8 cellular contexts compared by ENCODE assay signal in genomic region chr7:66043681-66044497, GRCh38. TPM values are rescaled to one million over a fixed set of nuclear protein-coding genes. Genes with fewer than 3 reads are reported as not detected.
DNase-seq lines count a peak whose midpoint lies in the region; ATAC-seq and TF ChIP-seq lines count a peak whose summit lies in the region.

No MANE protein-coding gene starts in this region.

- H2AFZ ChIP-seq in mammary epithelial cell (ENCODE audit: low read depth, low read length), result peak overlapping the region; percentile 100

- H3K9me3 ChIP-seq in NT2/D1 (ENCODE audit: insufficient read depth, low read length) (no peaks in the 10 kb centered on the region), mammary epithelial cell (replicated peaks; ENCODE audit: insufficient read depth, low read length) (no peaks in the 10 kb centered on the region)

- H3K4me1 Mint-ChIP-seq in type B pancreatic cell (ENCODE audit: unreplicated experiment), result no peaks in the 10 kb centered on the region

- H3K27me3 ChIP-seq in NT2/D1 (ENCODE audit: insufficient read depth, insufficient read length), result peaks cover 10% of the 10 kb centered on the region
- no peaks in the 10 kb centered on the region for H3K27me3 ChIP-seq in mammary epithelial cell (ENCODE audit: insufficient read depth, low read length)

- H3K9ac ChIP-seq in NT2/D1 (ENCODE audit: insufficient read length, low read depth) (peak overlapping the region; percentile 62), mammary epithelial cell (ENCODE audit: insufficient read depth, low read length) (peak overlapping the region; percentile 13)

- dilution Hi-C loops in mammary epithelial cell (cut with HindIII; ENCODE audit: low sequenced_read_pairs), result no loop called here

- 29% methylated on average over 20 of the region's 49 CpGs for WGBS in mammary epithelial cell (ENCODE audit: low coverage, missing lambda C conversion rate)

- no peak for TF ChIP-seq CTCF in GM13976 (IDR thresholded peaks at IDR 0.05; ENCODE audit: borderline replicate concordance, control extremely low read depth, extremely low read depth, insufficient read depth, missing control alignments)
- no peak for TF ChIP-seq CTCF in mammary epithelial cell (conservative IDR thresholded peaks at IDR 0.05 in 1 of 2, IDR thresholded peaks at IDR 0.05 in 1 of 2; ENCODE audit: extremely low read depth in 1 of 2, insufficient read depth in 1 of 2, low read depth in 1 of 2, low read length in 2 of 2)
- TF ChIP-seq CTCF in type B pancreatic cell (conservative IDR thresholded peaks at IDR 0.05), result no peak

- H3K4me3 ChIP-seq in NT2/D1 (ENCODE audit: insufficient read length, low read depth), result peak overlapping the region; percentile 20
- peak overlapping the region; percentile 18 to 36 (median 29) for H3K4me3 ChIP-seq in mammary epithelial cell (replicated peaks in 1 of 3; ENCODE audit: insufficient read depth in 1 of 3, low read depth in 2 of 3, low read length in 3 of 3)
- peak overlapping the region; percentile 19 to 49 (median 32) for H3K4me3 ChIP-seq in skin epidermis

- H4K20me1 ChIP-seq in mammary epithelial cell (ENCODE audit: insufficient read depth, low read length), result no peaks in the 10 kb centered on the region

- no peak overlapping the region for H3K4me3 Mint-ChIP-seq in type B pancreatic cell

- H3K36me3 Mint-ChIP-seq in type B pancreatic cell, result no peaks in the 10 kb centered on the region

- no peaks in the 10 kb centered on the region for H3K27me3 Mint-ChIP-seq in type B pancreatic cell

- H3K27ac ChIP-seq in mammary epithelial cell (ENCODE audit: insufficient read depth, low read depth, low read length) (no peak overlapping the region), skin epidermis (peak overlapping the region in 4 of 21 experiments; percentile 17 to 49 (median 35))

- ATAC-seq in GM18873 (IDR thresholded peaks at IDR 0.05; ENCODE audit: low FRiP score, unreplicated experiment), result no peak
- ATAC-seq in GM21526 (IDR thresholded peaks at IDR 0.05; ENCODE audit: low FRiP score, unreplicated experiment), result no peak

- H3K4me1 ChIP-seq in NT2/D1 (ENCODE audit: insufficient read depth, insufficient read length), result peaks cover 6% of the 10 kb centered on the region
- H3K4me1 ChIP-seq in mammary epithelial cell (ENCODE audit: insufficient read depth, low read length), result peaks cover 13% of the 10 kb centered on the region

- H3K36me3 ChIP-seq in NT2/D1 (ENCODE audit: insufficient read depth, insufficient read length, low read length) (no peaks in the 10 kb centered on the region), mammary epithelial cell (ENCODE audit: insufficient read depth, low read length) (no peaks in the 10 kb centered on the region)

- DNase-seq in GM13976 (ENCODE audit: low spot score), result peak; percentile 55
- peak; percentile 28 for DNase-seq in NT2/D1 (ENCODE audit: low read depth, low spot score)
- no peak for DNase-seq in mammary epithelial cell
- peak; percentile 17 for DNase-seq in inferior parietal cortex (ENCODE audit: extremely low spot score)
- no peak for DNase-seq in type B pancreatic cell (ENCODE audit: extremely low spot score, unreplicated experiment)

- no peaks in the 10 kb centered on the region for H3K79me2 ChIP-seq in mammary epithelial cell (ENCODE audit: insufficient read depth, low read length)

- H3K4me2 ChIP-seq in mammary epithelial cell (ENCODE audit: insufficient read depth, low read depth, low read length), result peak overlapping the region; percentile 76

- in situ Hi-C loops in GM13976 (cut with MboI; ENCODE audit: low sequenced_read_pairs, unreplicated experiment), result no loop called here
- in situ Hi-C loops in mammary epithelial cell (cut with MboI; ENCODE audit: low sequenced_read_pairs in 2 of 2), result no loop called here

- no peaks in the 10 kb centered on the region for H3K9me3 Mint-ChIP-seq in type B pancreatic cell

- CTCF ChIA-PET in mammary epithelial cell (lab: Charles Lee; ENCODE audit: low non-redundant PET), result no interaction called here

- BruUV-seq in mammary epithelial cell (replicated peaks; lab: Mats Ljungman, UMichigan), result no TSS peak

- intact Hi-C loops in mammary epithelial cell (cut with micrococcal nuclease), result no loop called here

- H3K27ac Mint-ChIP-seq in type B pancreatic cell, result no peak overlapping the region

RNA-seq across cellular contexts. Expression of gene ASL, which starts 31.7 kb away (rescaled TPM):
- total RNA-seq in mammary epithelial cell (10 to 100 TPM; 43.5 to 59.7 TPM), type B pancreatic cell (ENCODE audit: low replicate concordance) (35.1 and 35.5 TPM in 2 replicates)
- polyA plus RNA-seq in mammary epithelial cell, result 64.7 TPM
- 17.2 TPM for polyA minus RNA-seq in mammary epithelial cell

Comparison
In these comparisons a context has a peak if more than half of its experiments do, and no peak if none do; other contexts are left out.
1. DNase-seq: peak in GM13976 (single experiment), NT2/D1 (single experiment) and inferior parietal cortex (single experiment); none in mammary epithelial cell (single experiment) and type B pancreatic cell (single experiment).
2. Peak in every context shown above with its lines, with median percentiles within 50 percentile points of each other: H3K4me3 ChIP-seq.